Comparison of ENCODE assay signal across 33 cellular contexts in the genomic region with DNA sequence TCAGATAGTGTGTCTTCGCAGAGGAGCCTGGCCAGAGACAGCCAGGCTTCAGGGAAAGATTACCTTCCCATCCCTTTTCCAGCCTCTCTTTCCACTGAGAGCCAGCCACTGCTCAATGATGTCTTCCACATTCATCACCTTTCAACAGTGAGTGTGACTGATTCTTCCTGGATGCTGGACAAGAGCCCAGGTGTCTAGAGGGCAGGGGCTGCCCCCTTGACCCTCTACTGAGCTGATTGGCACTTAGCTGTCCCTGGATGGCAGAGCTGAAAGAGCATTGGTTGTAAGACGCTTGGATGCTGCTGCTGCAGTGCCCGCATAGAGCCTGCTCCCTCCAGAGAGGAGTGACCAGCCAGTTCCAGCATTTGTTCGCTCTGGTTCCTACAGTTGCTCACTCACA.
"Had no signal": no experiment of that assay in that cellular context is flagged by ENCODE, and none has a peak within 500 bp of the region (broad histone marks: within the 10 kb centered on the region; RNA-seq: fewer than 3 reads in every experiment).

No MANE protein-coding gene starts in this region.

- H3K9me3 ChIP-seq: adrenal gland, ascending aorta, colonic mucosa, gastrocnemius medialis, right lobe of liver, suprapubic skin had no signal

- H3K4me1 Mint-ChIP-seq: activated naive CD8-positive, alpha-beta T cell treated with anti-CD3 and anti-CD28 coated beads for 36 hours had no signal

- H3K9me3 Mint-ChIP-seq: activated naive CD4-positive, alpha-beta T cell treated with anti-CD3 and anti-CD28 coated beads for 36 hours; activated naive CD8-positive, alpha-beta T cell treated with anti-CD3 and anti-CD28 coated beads for 36 hours; activated T-helper 1 cell treated with anti-CD3 and anti-CD28 coated beads, Interleukin-12 subunit alpha, Interleukin-12 subunit beta, Interleukin-2, Interleukin-4 antibody, amounts not matched to agents 30 ng/mL and 10 ng/mL and 1 ng/mL, durations not matched to agents 14 hours and 24 hours and 36 hours; T-helper 2 cell treated with Interferon-gamma antibody and Interleukin-4, amounts not matched to agents 5 μg/mL and 100 μg/mL, for 36 hours had no signal

- ATAC-seq: gastrocnemius medialis; left colon; naive thymus-derived CD8-positive, alpha-beta T cell; upper lobe of right lung had no signal

- DNase-seq: activated CD4-positive, alpha-beta T cell treated with anti-CD3 and anti-CD28 coated beads for 48 hours; activated CD4-positive, alpha-beta T cell treated with anti-CD3 and anti-CD28 coated beads, Interleukin-2, amount 50 U/mL, for 48 hours; activated CD8-positive, alpha-beta memory T cell treated with anti-CD3 and anti-CD28 coated beads for 24 hours; activated CD8-positive, alpha-beta memory T cell treated with anti-CD3 and anti-CD28 coated beads, Interleukin-2, amount 50 U/mL, for 4 hours; activated effector memory CD4-positive, alpha-beta T cell treated with anti-CD3 and anti-CD28 coated beads, Interleukin-2, amount 50 U/mL, for 16 hours; activated naive CD4-positive, alpha-beta T cell treated with anti-CD3 and anti-CD28 coated beads for 36 hours; activated naive CD8-positive, alpha-beta T cell treated with anti-CD3 and anti-CD28 coated beads for 36 hours; activated T-cell treated with anti-CD3 and anti-CD28 coated beads, Interleukin-2, amount 50 U/mL, for 1 hour; adrenal gland; cerebellar nuclear complex; colonic mucosa; dorsolateral prefrontal cortex; effector memory CD4-positive, alpha-beta T cell; erythroblast; gastrocnemius medialis; glutamatergic neuron; islet precursor cell; left colon; naive thymus-derived CD8-positive, alpha-beta T cell; posterior cingulate gyrus; right lobe of liver; stimulated activated CD4-positive, alpha-beta T cell treated with anti-CD3 and anti-CD28 coated beads, Interleukin-4, amount 100 ng/mL, for 1 hour; stimulated activated naive CD4-positive, alpha-beta T cell; T-helper 1 cell; tibial artery; upper lobe of right lung had no signal

- H3K36me3 ChIP-seq: adrenal gland, ascending aorta, cardiac muscle cell, colonic mucosa, gastrocnemius medialis, right lobe of liver, suprapubic skin, tibial artery, upper lobe of right lung had no signal

- H3K27ac ChIP-seq: adrenal gland, ascending aorta, cardiac muscle cell, colonic mucosa, dorsolateral prefrontal cortex, gastrocnemius medialis, right lobe of liver, suprapubic skin, tibial artery, upper lobe of right lung had no signal

- H3K27me3 ChIP-seq: adrenal gland, ascending aorta, cardiac muscle cell, colonic mucosa, gastrocnemius medialis, right lobe of liver, tibial artery, upper lobe of right lung had no signal

- H3K36me3 Mint-ChIP-seq: activated naive CD8-positive, alpha-beta T cell treated with anti-CD3 and anti-CD28 coated beads for 36 hours; brain; naive thymus-derived CD8-positive, alpha-beta T cell had no signal

- H3K4me3 ChIP-seq: adrenal gland, ascending aorta, cardiac muscle cell, colonic mucosa, dorsolateral prefrontal cortex, gastrocnemius medialis, right lobe of liver, suprapubic skin, tibial artery, upper lobe of right lung had no signal

- H3K4me1 ChIP-seq: ascending aorta, colonic mucosa, gastrocnemius medialis, right lobe of liver, tibial artery, upper lobe of right lung had no signal

- H3K27ac Mint-ChIP-seq: activated naive CD4-positive, alpha-beta T cell treated with anti-CD3 and anti-CD28 coated beads for 36 hours; activated naive CD8-positive, alpha-beta T cell treated with anti-CD3 and anti-CD28 coated beads for 36 hours; activated T-helper 1 cell treated with anti-CD3 and anti-CD28 coated beads, Interleukin-12 subunit alpha, Interleukin-12 subunit beta, Interleukin-2, Interleukin-4 antibody, amounts not matched to agents 30 ng/mL and 10 ng/mL and 1 ng/mL, durations not matched to agents 14 hours and 24 hours and 36 hours; T-helper 2 cell treated with Interferon-gamma antibody and Interleukin-4, amounts not matched to agents 5 μg/mL and 100 μg/mL, for 36 hours had no signal

- H3K4me3 Mint-ChIP-seq: activated naive CD4-positive, alpha-beta T cell treated with anti-CD3 and anti-CD28 coated beads for 36 hours; activated naive CD8-positive, alpha-beta T cell treated with anti-CD3 and anti-CD28 coated beads for 36 hours; activated T-helper 1 cell treated with anti-CD3 and anti-CD28 coated beads, Interleukin-12 subunit alpha, Interleukin-12 subunit beta, Interleukin-2, Interleukin-4 antibody, amounts not matched to agents 30 ng/mL and 10 ng/mL and 1 ng/mL, durations not matched to agents 14 hours and 24 hours and 36 hours; brain; naive thymus-derived CD8-positive, alpha-beta T cell; neural crest cell; T-helper 2 cell treated with Interferon-gamma antibody and Interleukin-4, amounts not matched to agents 5 μg/mL and 100 μg/mL, for 36 hours had no signal
